In genomic region chr15:53260647-53261046, GRCh38 we compare ENCODE assay signal across 27 cellular contexts.
"Had no signal": no experiment of that assay in that cellular context is flagged by ENCODE, and none has a peak within 500 bp of the region (broad histone marks: within the 10 kb centered on the region; RNA-seq: fewer than 3 reads in every experiment).

No MANE protein-coding gene starts in this region.

- H3K27ac ChIP-seq: stomach, suprapubic skin, testis, thoracic aorta, thyroid gland, tibial artery, tibial nerve, transverse colon, upper lobe of left lung, upper lobe of right lung, uterus, vagina had no signal

- ATAC-seq: stimulated activated effector memory CD8-positive, alpha-beta T cell treated with anti-CD3 and anti-CD28 coated beads, Interleukin-12 subunit alpha, Interleukin-12 subunit beta, amount 100 ng/mL, for 72 hours; stimulated activated memory B cell treated with anti-CD40 and anti-IgM and Interleukin-4, amounts not matched to agents 10 μg/mL and 1 μg/mL and 100 μg/mL, for 72 hours; stimulated activated naive B cell treated with anti-CD40 and anti-IgM and Interleukin-4, amounts not matched to agents 10 μg/mL and 1 μg/mL and 100 μg/mL, for 72 hours; stimulated activated naive CD8-positive, alpha-beta T cell treated with anti-CD3 and anti-CD28 coated beads, Interleukin-15, amount 100 ng/mL, for 72 hours; stimulated activated naive CD8-positive, alpha-beta T cell treated with anti-CD3 and anti-CD28 coated beads, Interleukin-15, Interleukin-2, amounts not matched to agents 100 U/mL and 50 U/mL, for 24 hours; upper lobe of right lung had no signal

- H3K36me3 ChIP-seq: stomach, suprapubic skin, thoracic aorta, thyroid gland, tibial artery, tibial nerve, transverse colon, upper lobe of left lung, upper lobe of right lung, uterus, vagina had no signal

- H3K27me3 ChIP-seq: stomach, suprapubic skin, testis, thyroid gland, tibial artery, tibial nerve, transverse colon, upper lobe of left lung, upper lobe of right lung, uterus, vagina had no signal

- H3K9me3 ChIP-seq: stomach, suprapubic skin, testis, thoracic aorta, thyroid gland, tibial artery, tibial nerve, transverse colon, upper lobe of left lung, upper lobe of right lung, uterus, vagina had no signal

- DNase-seq: stimulated activated CD4-positive, alpha-beta T cell treated with anti-CD3 and anti-CD28 coated beads, Interleukin-2, amount 100 ng/mL, for 48 hours; stimulated activated CD4-positive, alpha-beta T cell treated with anti-CD3 and anti-CD28 coated beads, Interleukin-4, amount 100 ng/mL, for 1 hour; stimulated activated CD4-positive, alpha-beta T cell treated with anti-CD3 and anti-CD28 coated beads, Interleukin-4, amount 100 ng/mL, for 24 hours; stimulated activated CD4-positive, alpha-beta T cell treated with anti-CD3 and anti-CD28 coated beads, Interleukin-4, amount 100 ng/mL, for 4 hours; stimulated activated CD8-positive, alpha-beta memory T cell treated with anti-CD3 and anti-CD28 coated beads, Interleukin-4, amount 100 ng/mL, for 48 hours; stimulated activated naive B cell treated with anti-CD40 and anti-IgM and Interleukin-4, amounts not matched to agents 10 μg/mL and 1 μg/mL and 100 μg/mL, for 72 hours; stimulated activated naive CD4-positive, alpha-beta T cell; stimulated activated naive CD4-positive, alpha-beta T cell treated with Interleukin-2 at 50 U/mL for 16 hours; stimulated activated naive CD8-positive, alpha-beta T cell treated with anti-CD3 and anti-CD28 coated beads, Interleukin-15, amount 100 ng/mL, for 72 hours; stimulated activated naive CD8-positive, alpha-beta T cell treated with anti-CD3 and anti-CD28 coated beads, Interleukin-15, Interleukin-2, amounts not matched to agents 100 U/mL and 50 U/mL, for 24 hours; stomach; substantia nigra; testis; thyroid gland; tibial artery; transverse colon; trophoblast cell; upper lobe of left lung; upper lobe of right lung; uterus had no signal

- H3K4me3 ChIP-seq: stomach, suprapubic skin, testis, thoracic aorta, thyroid gland, tibial artery, tibial nerve, transverse colon, upper lobe of left lung, upper lobe of right lung, uterus, vagina had no signal

- H3K4me1 ChIP-seq: stomach, suprapubic skin, testis, thyroid gland, tibial artery, tibial nerve, transverse colon, upper lobe of left lung, upper lobe of right lung, uterus, vagina had no signal

- FAIRE-seq: urothelium cell line had no signal
